Comparison of ENCODE assay signal across 12 cellular contexts in genomic region chr15:74888716-74889115, GRCh38. TPM values are rescaled to one million over a fixed set of nuclear protein-coding genes. Genes with fewer than 3 reads are reported as not detected.
DNase-seq lines count a peak whose midpoint lies in the region; ATAC-seq and TF ChIP-seq lines count a peak whose summit lies in the region.
"Had no signal": no experiment of that assay in that cellular context is flagged by ENCODE, and none has a peak within 500 bp of the region (broad histone marks: within the 10 kb centered on the region; RNA-seq: fewer than 3 reads in every experiment).

No MANE protein-coding gene starts in this region.

- CTCF ChIA-PET in activated CD4-positive, alpha-beta T cell treated with anti-CD3 and anti-CD28 coated beads, Interleukin-2, amount 10 ng/mL, durations not matched to agents 7 days and 5 days (lab: Charles Lee) = interaction anchor here (0.9 to 2.8 kb wide), 7 partner anchors 13 to 89 kb away, joined by 3 to 17 read pairs (median 3); no protein-coding TSS in a partner anchor

- no peak overlapping the region for H2AK5ac ChIP-seq in neuronal stem cell (ENCODE audit: low read depth, low read length)

- no peak overlapping the region for H3K14ac ChIP-seq in neuronal stem cell (ENCODE audit: low read length)

- H2AFZ ChIP-seq in neuronal stem cell (ENCODE audit: low read length) = peak overlapping the region; percentile 91

- H2BK12ac ChIP-seq in neuronal stem cell (ENCODE audit: low read length) = no peak overlapping the region

- peak overlapping the region; percentile 92 for H3K4me3 Mint-ChIP-seq in activated CD4-positive, alpha-beta T cell treated with anti-CD3 and anti-CD28 coated beads, Interleukin-2, amount 10 ng/mL, durations not matched to agents 7 days and 5 days
- peak overlapping the region; percentile 86 to 90 (median 87) for H3K4me3 Mint-ChIP-seq in brain

- peaks cover 62% of the 10 kb centered on the region for H3K4me1 Mint-ChIP-seq in activated CD4-positive, alpha-beta T cell treated with anti-CD3 and anti-CD28 coated beads, Interleukin-2, amount 10 ng/mL, durations not matched to agents 7 days and 5 days
- H3K4me1 Mint-ChIP-seq in brain = peaks cover 34% of the 10 kb centered on the region

- no peak overlapping the region for H4K8ac ChIP-seq in neuronal stem cell (ENCODE audit: low read depth, low read length)

- POLR2A ChIA-PET in activated CD4-positive, alpha-beta T cell treated with anti-CD3 and anti-CD28 coated beads, Interleukin-2, amount 10 ng/mL, durations not matched to agents 7 days and 5 days (lab: Charles Lee) = no interaction called here

- H3K27ac ChIP-seq in neuronal stem cell (replicated peaks; ENCODE audit: low read length) (no peak overlapping the region), substantia nigra (ENCODE audit: low read depth, low read length, poor library complexity, severe bottlenecking) (no peak overlapping the region)

- H3K9me3 Mint-ChIP-seq in activated CD4-positive, alpha-beta T cell treated with anti-CD3 and anti-CD28 coated beads, Interleukin-2, amount 10 ng/mL, durations not matched to agents 7 days and 5 days = no peaks in the 10 kb centered on the region
- no peaks in the 10 kb centered on the region for H3K9me3 Mint-ChIP-seq in brain

- no peak overlapping the region for H3K4ac ChIP-seq in neuronal stem cell (ENCODE audit: low read length)

- H3K9ac ChIP-seq in neuronal stem cell (ENCODE audit: low read depth, low read length, poor library complexity) = peak overlapping the region; percentile 45

- no peak overlapping the region for H4K91ac ChIP-seq in neuronal stem cell (ENCODE audit: low read depth, low read length, poor library complexity)

- H3K27ac Mint-ChIP-seq in activated CD4-positive, alpha-beta T cell treated with anti-CD3 and anti-CD28 coated beads, Interleukin-2, amount 10 ng/mL, durations not matched to agents 7 days and 5 days = peak overlapping the region; percentile 88
- H3K27ac Mint-ChIP-seq in brain = peak overlapping the region; percentile 85 to 97 (median 94)

- WGBS in neuronal stem cell (ENCODE audit: extremely low coverage in 2 of 2, insufficient read length in 2 of 2, insufficient replicate concordance in 1 of 2), 2 donors = no CpG with 5 or more reads among the region's 4 CpGs

- no peak overlapping the region for H3K18ac ChIP-seq in neuronal stem cell (ENCODE audit: low read length)

- no peak for ATAC-seq in HG03280 (IDR thresholded peaks at IDR 0.05; ENCODE audit: unreplicated experiment)

- H3K23ac ChIP-seq in neuronal stem cell (ENCODE audit: low read depth, low read length, poor library complexity) = peak overlapping the region; percentile 38

- H3K79me1 ChIP-seq in neuronal stem cell (ENCODE audit: low read depth, low read length) = no peaks in the 10 kb centered on the region

- H3K4me1 ChIP-seq in neuronal stem cell (ENCODE audit: control insufficient read depth in 2 of 2, insufficient read depth in 1 of 2, low read depth in 1 of 2, low read length in 2 of 2) = peaks cover 7% of the 10 kb centered on the region in 2 donors

- H3K9me3 ChIP-seq in neuronal stem cell (replicated peaks in 1 of 2; ENCODE audit: control insufficient read depth in 2 of 2, insufficient read depth in 1 of 2, low read depth in 1 of 2, low read length in 2 of 2) = no peaks in the 10 kb centered on the region
- H3K9me3 ChIP-seq: HAP-1 had no signal

- H2BK15ac ChIP-seq in neuronal stem cell (ENCODE audit: low read length) = no peak overlapping the region

- no peak for TF ChIP-seq CTCF in brain (conservative IDR thresholded peaks at IDR 0.05)

- H3K27me3 Mint-ChIP-seq in activated CD4-positive, alpha-beta T cell treated with anti-CD3 and anti-CD28 coated beads, Interleukin-2, amount 10 ng/mL, durations not matched to agents 7 days and 5 days = peaks cover 3% of the 10 kb centered on the region
- H3K27me3 Mint-ChIP-seq in brain = peaks cover 4% of the 10 kb centered on the region

- no peak for DNase-seq in activated CD4-positive, alpha-beta T cell treated with anti-CD3 and anti-CD28 coated beads, Interleukin-2, amount 10 ng/mL, durations not matched to agents 7 days and 5 days
- DNase-seq in activated CD4-positive, alpha-beta T cell treated with anti-CD3 and anti-CD28 coated beads, Interleukin-2, amount 50 U/mL, for 48 hours = no peak
- no peak for DNase-seq in Jurkat, Clone E6-1 (ENCODE audit: low read depth, low spot score)
- no peak for DNase-seq in neuronal stem cell (ENCODE audit: low spot score)
- no peak for DNase-seq in stimulated activated naive CD4-positive, alpha-beta T cell treated with Interleukin-2 at 50 U/mL for 16 hours (lab: John Stamatoyannopoulos, UW)
- no peak for DNase-seq in substantia nigra (lab: John Stamatoyannopoulos, UW)
- DNase-seq: NCI-H1105, NCI-H345, PC-3 had no signal

- H3K36me3 ChIP-seq in neuronal stem cell (replicated peaks in 1 of 2; ENCODE audit: control insufficient read depth in 2 of 2, insufficient read depth in 2 of 2, low read length in 2 of 2) = peaks cover 19 to 27% of the 10 kb centered on the region in 2 donors

- peaks cover 36% of the 10 kb centered on the region for H3K36me3 Mint-ChIP-seq in activated CD4-positive, alpha-beta T cell treated with anti-CD3 and anti-CD28 coated beads, Interleukin-2, amount 10 ng/mL, durations not matched to agents 7 days and 5 days (ENCODE audit: low read depth)
- H3K36me3 Mint-ChIP-seq in brain = peaks cover 24% of the 10 kb centered on the region

- H3K4me2 ChIP-seq in neuronal stem cell (ENCODE audit: insufficient read depth, low read length, poor library complexity, severe bottlenecking) = no peak overlapping the region

- H2BK5ac ChIP-seq in neuronal stem cell (ENCODE audit: low read length) = no peak overlapping the region

- H3K27me3 ChIP-seq in neuronal stem cell (ENCODE audit: control insufficient read depth in 3 of 3, insufficient read depth in 3 of 3, low read depth in 1 of 3, low read length in 3 of 3) = no peaks in the 10 kb centered on the region

- peak overlapping the region; percentile 19 for H2BK120ac ChIP-seq in neuronal stem cell (ENCODE audit: low read depth, low read length)

- peak overlapping the region; percentile 95; the same call in 1 of the 2 replicates for H3K4me3 ChIP-seq in Jurkat, Clone E6-1 (ENCODE audit: low read length)
- peak overlapping the region; percentile 51 to 67 for H3K4me3 ChIP-seq in neuronal stem cell (ENCODE audit: low read length in 2 of 2)

RNA-seq across cellular contexts. Expression of gene MPI, which starts 1.1 kb away (rescaled TPM):
- 10 to 100 TPM; 58.1 to 64.1 TPM for total RNA-seq in activated CD4-positive, alpha-beta T cell treated with anti-CD3 and anti-CD28 coated beads, Interleukin-2, amount 10 ng/mL, durations not matched to agents 7 days and 5 days
- polyA plus RNA-seq in Jurkat, Clone E6-1 (2012; ENCODE audit: insufficient read depth, insufficient read length) = 61.2 TPM
- 64.7 TPM for polyA plus RNA-seq in brain (ENCODE audit: insufficient read depth, low read depth, low replicate concordance)
- 30.2 TPM for polyA plus RNA-seq in neuronal stem cell (2013, experiment 1 of 2)
- 33.1 TPM for polyA plus RNA-seq in neuronal stem cell (2013, experiment 2 of 2)

RNA-seq across cellular contexts. Expression of gene SCAMP2, which starts 15.6 kb away (rescaled TPM):
- total RNA-seq in activated CD4-positive, alpha-beta T cell treated with anti-CD3 and anti-CD28 coated beads, Interleukin-2, amount 10 ng/mL, durations not matched to agents 7 days and 5 days = 100 to 1,000 TPM; 126 to 128 TPM
- polyA plus RNA-seq in Jurkat, Clone E6-1 (2012; ENCODE audit: insufficient read depth, insufficient read length) = 70.9 TPM
- polyA plus RNA-seq in brain (ENCODE audit: insufficient read depth, low read depth, low replicate concordance) = 70.3 TPM
- polyA plus RNA-seq in neuronal stem cell (2013, experiment 1 of 2) = 40.9 TPM
- 46.5 TPM for polyA plus RNA-seq in neuronal stem cell (2013, experiment 2 of 2)

RNA-seq across cellular contexts. Expression of gene FAM219B, which starts 17.9 kb away (rescaled TPM):
- 10 to 100 TPM; 65.8 to 68.2 TPM for total RNA-seq in activated CD4-positive, alpha-beta T cell treated with anti-CD3 and anti-CD28 coated beads, Interleukin-2, amount 10 ng/mL, durations not matched to agents 7 days and 5 days
- polyA plus RNA-seq in Jurkat, Clone E6-1 (2012; ENCODE audit: insufficient read depth, insufficient read length) = 5.2 TPM
- 44.5 TPM for polyA plus RNA-seq in brain (ENCODE audit: insufficient read depth, low read depth, low replicate concordance)
- polyA plus RNA-seq in neuronal stem cell (2013, experiment 1 of 2) = 63.9 TPM
- polyA plus RNA-seq in neuronal stem cell (2013, experiment 2 of 2) = 61.0 TPM

RNA-seq across cellular contexts. Expression of gene ULK3, which starts 45.8 kb away (rescaled TPM):
- total RNA-seq in activated CD4-positive, alpha-beta T cell treated with anti-CD3 and anti-CD28 coated beads, Interleukin-2, amount 10 ng/mL, durations not matched to agents 7 days and 5 days = 10 to 100 TPM; 56.6 to 66.4 TPM
- 91.9 TPM for polyA plus RNA-seq in Jurkat, Clone E6-1 (2012; ENCODE audit: insufficient read depth, insufficient read length)
- 25.2 TPM for polyA plus RNA-seq in brain (ENCODE audit: insufficient read depth, low read depth, low replicate concordance)
- 16.2 TPM for polyA plus RNA-seq in neuronal stem cell (2013, experiment 1 of 2)
- 15.9 TPM for polyA plus RNA-seq in neuronal stem cell (2013, experiment 2 of 2)

RNA-seq across cellular contexts. Expression of gene COX5A, which starts 49.2 kb away (rescaled TPM):
- total RNA-seq in activated CD4-positive, alpha-beta T cell treated with anti-CD3 and anti-CD28 coated beads, Interleukin-2, amount 10 ng/mL, durations not matched to agents 7 days and 5 days = 100 to 1,000 TPM; 236 to 239 TPM
- polyA plus RNA-seq in Jurkat, Clone E6-1 (2012; ENCODE audit: insufficient read depth, insufficient read length) = 551 TPM
- polyA plus RNA-seq in brain (ENCODE audit: insufficient read depth, low read depth, low replicate concordance) = 342 TPM
- polyA plus RNA-seq in neuronal stem cell (2013, experiment 1 of 2) = 306 TPM
- 291 TPM for polyA plus RNA-seq in neuronal stem cell (2013, experiment 2 of 2)
